31 cellular contexts compared by ENCODE assay signal in genomic region chr1:119556423-119556822, GRCh38.
"Had no signal": no experiment of that assay in that cellular context is flagged by ENCODE, and none has a peak within 500 bp of the region (broad histone marks: within the 10 kb centered on the region; RNA-seq: fewer than 3 reads in every experiment).

No MANE protein-coding gene starts in this region.

- DNase-seq: activated CD4-positive, alpha-beta memory T cell treated with anti-CD3 and anti-CD28 coated beads, Interleukin-2, amount 10 ng/mL, durations not matched to agents 7 days and 5 days; activated CD4-positive, alpha-beta T cell treated with anti-CD3 and anti-CD28 coated beads for 1 hour; activated CD4-positive, alpha-beta T cell treated with anti-CD3 and anti-CD28 coated beads for 48 hours; activated CD4-positive, CD25-positive, alpha-beta regulatory T cell; activated CD8-positive, alpha-beta memory T cell treated with anti-CD3 and anti-CD28 coated beads for 24 hours; activated CD8-positive, alpha-beta memory T cell treated with anti-CD3 and anti-CD28 coated beads, Interleukin-2, amount 10 ng/mL, durations not matched to agents 7 days and 5 days; activated CD8-positive, alpha-beta memory T cell treated with anti-CD3 and anti-CD28 coated beads, Interleukin-2, amount 50 U/mL, for 48 hours; activated effector memory CD4-positive, alpha-beta T cell treated with Interleukin-2 at 50 U/mL for 16 hours; activated naive CD4-positive, alpha-beta T cell treated with anti-CD3 and anti-CD28 coated beads, Interleukin-2, amount 10 ng/mL, durations not matched to agents 7 days and 5 days; activated naive CD8-positive, alpha-beta T cell treated with anti-CD3 and anti-CD28 coated beads, Interleukin-2, amount 50 U/mL, for 24 hours; activated T-cell treated with anti-CD3 and anti-CD28 coated beads, Interleukin-2, amount 50 U/mL, for 48 hours; anterior cingulate cortex; caudate nucleus; cerebellar nuclear complex; NCI-H1092 treated with DMSO at 0.1 percent for 48 hours; NCI-H1417; NCI-H146; NCI-H187; NCI-H2081; NCI-H226; NCI-H526; NCI-H748 treated with DMSO at 0.1 percent for 48 hours; NK-92 treated with Interleukin-12 subunit alpha and Interleukin-12 subunit beta, amount 100 ng/mL, for 24 hours; OCI-M1; Right ventricle myocardium superior; SK-N-SH; SW 1271; T-helper 1 cell; T-helper 2 cell; T-helper 9 cell; WERI-Rb-1 had no signal
